In genomic region chr9:27924502-27924901, GRCh38 we compare ENCODE assay signal across 28 cellular contexts.
"Had no signal": no experiment of that assay in that cellular context is flagged by ENCODE, and none has a peak within 500 bp of the region (broad histone marks: within the 10 kb centered on the region; RNA-seq: fewer than 3 reads in every experiment).

No MANE protein-coding gene starts in this region.

- H3K4me1 ChIP-seq: esophagus muscularis mucosa, heart right ventricle, left lung, prostate gland, sigmoid colon, suprapubic skin, tibial artery had no signal

- H3K27me3 ChIP-seq: esophagus muscularis mucosa, heart right ventricle, left lung, neutrophil, ovary, sigmoid colon, suprapubic skin, tibial artery had no signal

- H3K4me2 ChIP-seq: smooth muscle cell had no signal

- H3K9me3 ChIP-seq: esophagus muscularis mucosa, heart right ventricle, left lung, neutrophil, ovary, prostate gland, sigmoid colon, suprapubic skin, tibial artery had no signal

- ATAC-seq: heart right ventricle, left lung, T-helper 17 cell had no signal

- H3K4me3 ChIP-seq: esophagus muscularis mucosa, heart right ventricle, left lung, lung, ovary, prostate gland, sigmoid colon, smooth muscle cell, suprapubic skin, tibial artery had no signal

- H3K36me3 ChIP-seq: esophagus muscularis mucosa, heart right ventricle, left lung, neutrophil, ovary, prostate gland, sigmoid colon, suprapubic skin, tibial artery, WERI-Rb-1 had no signal

- DNase-seq: activated CD4-positive, alpha-beta memory T cell treated with anti-CD3 and anti-CD28 coated beads for 36 hours; activated CD4-positive, alpha-beta T cell treated with anti-CD3 and anti-CD28 coated beads, Interleukin-2, amount 10 ng/mL, durations not matched to agents 24 days and 14 days; activated CD4-positive, CD25-positive, alpha-beta regulatory T cell treated with anti-CD3 and anti-CD28 coated beads, Interleukin-2, amount 50 U/mL, for 72 hours; activated CD8-positive, alpha-beta memory T cell treated with anti-CD3 and anti-CD28 coated beads, Interleukin-2, amount 50 U/mL, for 4 hours; activated gamma-delta T cell treated with Interleukin-2 at 50 U/mL for 16 hours; activated naive CD4-positive, alpha-beta T cell treated with anti-CD3 and anti-CD28 coated beads, Interleukin-2, amount 50 U/mL, for 16 hours; activated T-cell treated with anti-CD3 and anti-CD28 coated beads, Interleukin-2, amount 50 U/mL, for 1 hour; amniotic stem cell; endodermal cell; foreskin melanocyte; heart right ventricle; kidney glomerular epithelial cell; left lung; ovary; retina; sigmoid colon; stimulated activated CD4-positive, alpha-beta T cell treated with anti-CD3 and anti-CD28 coated beads, Interleukin-2, amount 100 ng/mL, for 24 hours; stimulated activated naive CD4-positive, alpha-beta T cell; T-helper 17 cell; T1000; tibial artery; WERI-Rb-1 had no signal

- H3K27ac ChIP-seq: esophagus muscularis mucosa, heart right ventricle, left lung, neutrophil, ovary, prostate gland, sigmoid colon, suprapubic skin, tibial artery, WERI-Rb-1 had no signal
